Comparison of ENCODE assay signal across 1 cellular context in genomic region chr2:84857566-84857965, GRCh38.
TF ChIP-seq lines count a peak whose summit lies in the region.

No MANE protein-coding gene starts in this region.

TF ChIP-seq in IMR-90, 13 proteins besides CTCF, POLR2A, EP300 and RAD21:
- TF ChIP-seq USF2 (IDR thresholded peaks at IDR 0.05; ENCODE audit: low read depth, low read length), result no peak
